In the genomic region with DNA sequence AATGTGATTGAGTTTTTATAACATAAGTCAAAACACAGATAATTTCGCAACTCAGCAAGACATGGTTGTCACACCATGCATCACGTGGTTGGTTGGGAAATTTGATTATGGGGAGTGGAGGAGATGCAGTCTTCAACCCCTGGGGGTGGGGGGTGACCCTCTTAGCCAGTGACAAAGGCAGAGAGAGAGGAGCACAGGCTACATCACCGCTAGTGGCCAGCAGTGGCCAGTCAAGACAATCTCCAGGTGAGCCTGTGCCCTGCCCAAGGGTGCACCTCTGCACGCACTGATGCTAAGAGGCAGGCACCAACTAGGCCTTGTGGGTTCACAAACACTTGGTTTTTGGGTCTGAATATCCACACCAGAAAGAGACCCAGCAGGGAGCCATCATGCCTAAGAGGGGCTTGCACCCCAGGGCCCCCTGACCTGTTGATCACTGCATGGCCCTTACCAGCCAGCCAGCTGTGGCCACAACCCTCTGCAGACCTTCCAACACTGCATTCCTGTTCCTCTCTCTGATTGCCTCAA, we compare ENCODE assay signal across 1 cellular context.
TF ChIP-seq lines count a peak whose summit lies in the region.

No MANE protein-coding gene starts in this region.

TF ChIP-seq in HCT116, 20 proteins besides CTCF, POLR2A, EP300 and RAD21 (continued from another document):
- TF ChIP-seq, protein P1, sequence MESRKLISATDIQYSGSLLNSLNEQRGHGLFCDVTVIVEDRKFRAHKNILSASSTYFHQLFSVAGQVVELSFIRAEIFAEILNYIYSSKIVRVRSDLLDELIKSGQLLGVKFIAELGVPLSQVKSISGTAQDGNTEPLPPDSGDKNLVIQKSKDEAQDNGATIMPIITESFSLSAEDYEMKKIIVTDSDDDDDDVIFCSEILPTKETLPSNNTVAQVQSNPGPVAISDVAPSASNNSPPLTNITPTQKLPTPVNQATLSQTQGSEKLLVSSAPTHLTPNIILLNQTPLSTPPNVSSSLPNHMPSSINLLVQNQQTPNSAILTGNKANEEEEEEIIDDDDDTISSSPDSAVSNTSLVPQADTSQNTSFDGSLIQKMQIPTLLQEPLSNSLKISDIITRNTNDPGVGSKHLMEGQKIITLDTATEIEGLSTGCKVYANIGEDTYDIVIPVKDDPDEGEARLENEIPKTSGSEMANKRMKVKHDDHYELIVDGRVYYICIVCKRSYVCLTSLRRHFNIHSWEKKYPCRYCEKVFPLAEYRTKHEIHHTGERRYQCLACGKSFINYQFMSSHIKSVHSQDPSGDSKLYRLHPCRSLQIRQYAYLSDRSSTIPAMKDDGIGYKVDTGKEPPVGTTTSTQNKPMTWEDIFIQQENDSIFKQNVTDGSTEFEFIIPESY (IDR thresholded peaks at IDR 0.05; ENCODE audit: extremely low read depth, insufficient replicate concordance, low read length), result no peak
- TF ChIP-seq EZH2phosphoT487 (IDR thresholded peaks at IDR 0.05; ENCODE audit: borderline replicate concordance), result no peak
- TF ChIP-seq, protein P2, sequence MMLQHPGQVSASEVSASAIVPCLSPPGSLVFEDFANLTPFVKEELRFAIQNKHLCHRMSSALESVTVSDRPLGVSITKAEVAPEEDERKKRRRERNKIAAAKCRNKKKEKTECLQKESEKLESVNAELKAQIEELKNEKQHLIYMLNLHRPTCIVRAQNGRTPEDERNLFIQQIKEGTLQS (IDR thresholded peaks at IDR 0.05), result no peak
- TF ChIP-seq SIN3A (IDR thresholded peaks at IDR 0.05; ENCODE audit: low read depth), result no peak
- TF ChIP-seq, protein P3, sequence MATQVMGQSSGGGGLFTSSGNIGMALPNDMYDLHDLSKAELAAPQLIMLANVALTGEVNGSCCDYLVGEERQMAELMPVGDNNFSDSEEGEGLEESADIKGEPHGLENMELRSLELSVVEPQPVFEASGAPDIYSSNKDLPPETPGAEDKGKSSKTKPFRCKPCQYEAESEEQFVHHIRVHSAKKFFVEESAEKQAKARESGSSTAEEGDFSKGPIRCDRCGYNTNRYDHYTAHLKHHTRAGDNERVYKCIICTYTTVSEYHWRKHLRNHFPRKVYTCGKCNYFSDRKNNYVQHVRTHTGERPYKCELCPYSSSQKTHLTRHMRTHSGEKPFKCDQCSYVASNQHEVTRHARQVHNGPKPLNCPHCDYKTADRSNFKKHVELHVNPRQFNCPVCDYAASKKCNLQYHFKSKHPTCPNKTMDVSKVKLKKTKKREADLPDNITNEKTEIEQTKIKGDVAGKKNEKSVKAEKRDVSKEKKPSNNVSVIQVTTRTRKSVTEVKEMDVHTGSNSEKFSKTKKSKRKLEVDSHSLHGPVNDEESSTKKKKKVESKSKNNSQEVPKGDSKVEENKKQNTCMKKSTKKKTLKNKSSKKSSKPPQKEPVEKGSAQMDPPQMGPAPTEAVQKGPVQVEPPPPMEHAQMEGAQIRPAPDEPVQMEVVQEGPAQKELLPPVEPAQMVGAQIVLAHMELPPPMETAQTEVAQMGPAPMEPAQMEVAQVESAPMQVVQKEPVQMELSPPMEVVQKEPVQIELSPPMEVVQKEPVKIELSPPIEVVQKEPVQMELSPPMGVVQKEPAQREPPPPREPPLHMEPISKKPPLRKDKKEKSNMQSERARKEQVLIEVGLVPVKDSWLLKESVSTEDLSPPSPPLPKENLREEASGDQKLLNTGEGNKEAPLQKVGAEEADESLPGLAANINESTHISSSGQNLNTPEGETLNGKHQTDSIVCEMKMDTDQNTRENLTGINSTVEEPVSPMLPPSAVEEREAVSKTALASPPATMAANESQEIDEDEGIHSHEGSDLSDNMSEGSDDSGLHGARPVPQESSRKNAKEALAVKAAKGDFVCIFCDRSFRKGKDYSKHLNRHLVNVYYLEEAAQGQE (IDR thresholded peaks at IDR 0.05; ENCODE audit: low read depth), result no peak
- TF ChIP-seq EZH2 (IDR thresholded peaks at IDR 0.05), result no peak
- TF ChIP-seq ZFX (IDR thresholded peaks at IDR 0.05), result no peak
- no peak for TF ChIP-seq FOSL1 (IDR thresholded peaks at IDR 0.05; ENCODE audit: low read depth)
- TF ChIP-seq POLR2AphosphoS5 (IDR thresholded peaks at IDR 0.05; ENCODE audit: low read depth, low read length), result no peak
- no peak for TF ChIP-seq JUND (IDR thresholded peaks at IDR 0.05)
- no peak for TF ChIP-seq SRF (IDR thresholded peaks at IDR 0.05; ENCODE audit: low read depth)
